23 cellular contexts compared by ENCODE assay signal in genomic region chr13:67275351-67275989, GRCh38.
"Had no signal": no experiment of that assay in that cellular context is flagged by ENCODE, and none has a peak within 500 bp of the region (broad histone marks: within the 10 kb centered on the region; RNA-seq: fewer than 3 reads in every experiment).

No MANE protein-coding gene starts in this region.

- H3K36me3 ChIP-seq: ovary, prostate gland, right atrium auricular region, spleen, upper lobe of left lung had no signal

- DNase-seq: activated CD4-positive, alpha-beta T cell treated with anti-CD3 and anti-CD28 coated beads, Interleukin-2, amount 50 U/mL, for 1 hour; activated CD4-positive, CD25-positive, alpha-beta regulatory T cell treated with anti-CD3 and anti-CD28 coated beads, Interleukin-2, amount 50 U/mL, for 72 hours; activated CD8-positive, alpha-beta T cell treated with anti-CD3 and anti-CD28 coated beads, Interleukin-2, amount 10 ng/mL, durations not matched to agents 7 days and 5 days; activated gamma-delta T cell; activated naive CD4-positive, alpha-beta T cell treated with anti-CD3 and anti-CD28 coated beads, Interleukin-2, amount 50 U/mL, for 16 hours; activated naive CD8-positive, alpha-beta T cell treated with anti-CD3 and anti-CD28 coated beads, Interleukin-2, amount 50 U/mL, for 24 hours; anterior cingulate cortex; effector CD8-positive, alpha-beta T cell; erythroblast; foreskin fibroblast; immature natural killer cell; naive thymus-derived CD4-positive, alpha-beta T cell; ovary; spleen; stimulated activated CD4-positive, alpha-beta T cell treated with anti-CD3 and anti-CD28 coated beads, Interleukin-4, amount 100 ng/mL, for 24 hours; stimulated activated naive CD4-positive, alpha-beta T cell treated with Interleukin-2 at 50 U/mL for 16 hours; upper lobe of left lung had no signal

- H3K9me3 ChIP-seq: ovary, prostate gland, right atrium auricular region, upper lobe of left lung had no signal

- H3K4me3 ChIP-seq: hepatocyte, lung, ovary, prostate gland, right atrium auricular region, spleen, upper lobe of left lung had no signal

- H3K27me3 ChIP-seq: hepatocyte, ovary, right atrium auricular region, spleen, upper lobe of left lung had no signal

- H3K27ac ChIP-seq: hepatocyte, ovary, prostate gland, right atrium auricular region, spleen, upper lobe of left lung, VCaP had no signal

- ATAC-seq: activated CD8-positive, alpha-beta T cell treated with anti-CD3 and anti-CD28 coated beads, Interleukin-2, amount 10 ng/mL, durations not matched to agents 7 days and 5 days; activated naive CD8-positive, alpha-beta T cell treated with anti-CD3 and anti-CD28 coated beads, Interleukin-2, amount 50 U/mL, for 24 hours; left lobe of liver; naive thymus-derived CD4-positive, alpha-beta T cell had no signal
